In genomic region chr4:104444685-104445084, GRCh38 we compare ENCODE assay signal across 26 cellular contexts.
"Had no signal": no experiment of that assay in that cellular context is flagged by ENCODE, and none has a peak within 500 bp of the region (broad histone marks: within the 10 kb centered on the region; RNA-seq: fewer than 3 reads in every experiment).

No MANE protein-coding gene starts in this region.

- ATAC-seq: stimulated activated effector memory CD8-positive, alpha-beta T cell treated with anti-CD3 and anti-CD28 coated beads, Interleukin-12 subunit alpha, Interleukin-12 subunit beta, amount 100 ng/mL, for 72 hours; stimulated activated memory B cell treated with anti-CD40 and anti-IgM and Interleukin-4, amounts not matched to agents 10 μg/mL and 1 μg/mL and 100 μg/mL, for 72 hours; stimulated activated naive B cell treated with anti-CD40 and anti-IgM and Interleukin-4, amounts not matched to agents 10 μg/mL and 1 μg/mL and 100 μg/mL, for 72 hours; stimulated activated naive CD8-positive, alpha-beta T cell treated with anti-CD3 and anti-CD28 coated beads, Interleukin-15, amount 100 ng/mL, for 72 hours; stimulated activated naive CD8-positive, alpha-beta T cell treated with anti-CD3 and anti-CD28 coated beads, Interleukin-15, Interleukin-2, amounts not matched to agents 100 U/mL and 50 U/mL, for 24 hours; upper lobe of right lung had no signal

- H3K4me1 ChIP-seq: stomach, testis, thyroid gland, tibial artery, tibial nerve, upper lobe of left lung, upper lobe of right lung, uterus, vagina had no signal

- H3K27ac ChIP-seq: stomach, suprapubic skin, testis, thoracic aorta, thyroid gland, tibial artery, tibial nerve, transverse colon, upper lobe of left lung, upper lobe of right lung, uterus, vagina had no signal

- H3K27me3 ChIP-seq: stomach, suprapubic skin, testis, thyroid gland, tibial artery, tibial nerve, transverse colon, upper lobe of left lung, upper lobe of right lung, uterus, vagina had no signal

- H3K4me3 ChIP-seq: stomach, suprapubic skin, testis, thoracic aorta, thyroid gland, tibial artery, tibial nerve, transverse colon, upper lobe of left lung, upper lobe of right lung, uterus, vagina had no signal

- DNase-seq: stimulated activated CD4-positive, alpha-beta T cell treated with anti-CD3 and anti-CD28 coated beads, Interleukin-2, amount 100 ng/mL, for 48 hours; stimulated activated CD4-positive, alpha-beta T cell treated with anti-CD3 and anti-CD28 coated beads, Interleukin-4, amount 100 ng/mL, for 1 hour; stimulated activated CD4-positive, alpha-beta T cell treated with anti-CD3 and anti-CD28 coated beads, Interleukin-4, amount 100 ng/mL, for 24 hours; stimulated activated CD4-positive, alpha-beta T cell treated with anti-CD3 and anti-CD28 coated beads, Interleukin-4, amount 100 ng/mL, for 4 hours; stimulated activated CD8-positive, alpha-beta memory T cell treated with anti-CD3 and anti-CD28 coated beads, Interleukin-4, amount 100 ng/mL, for 48 hours; stimulated activated naive B cell treated with anti-CD40 and anti-IgM and Interleukin-4, amounts not matched to agents 10 μg/mL and 1 μg/mL and 100 μg/mL, for 72 hours; stimulated activated naive CD4-positive, alpha-beta T cell; stimulated activated naive CD4-positive, alpha-beta T cell treated with Interleukin-2 at 50 U/mL for 16 hours; stimulated activated naive CD8-positive, alpha-beta T cell treated with anti-CD3 and anti-CD28 coated beads, Interleukin-15, amount 100 ng/mL, for 72 hours; stimulated activated naive CD8-positive, alpha-beta T cell treated with anti-CD3 and anti-CD28 coated beads, Interleukin-15, Interleukin-2, amounts not matched to agents 100 U/mL and 50 U/mL, for 24 hours; stomach; substantia nigra; testis; thyroid gland; tibial artery; transverse colon; trophoblast cell; upper lobe of left lung; upper lobe of right lung; uterus had no signal

- H3K36me3 ChIP-seq: stomach, suprapubic skin, thoracic aorta, thyroid gland, tibial artery, tibial nerve, transverse colon, upper lobe of left lung, upper lobe of right lung, uterus, vagina had no signal

- H3K9me3 ChIP-seq: stomach, suprapubic skin, testis, thoracic aorta, thyroid gland, tibial artery, tibial nerve, transverse colon, upper lobe of left lung, upper lobe of right lung, uterus, vagina had no signal
